18 cellular contexts compared by ENCODE assay signal in genomic region chr1:101993703-101994102, GRCh38. TPM values are rescaled to one million over a fixed set of nuclear protein-coding genes. Genes with fewer than 3 reads are reported as not detected.
DNase-seq lines count a peak whose midpoint lies in the region; ATAC-seq, FAIRE-seq and TF ChIP-seq lines count a peak whose summit lies in the region.
"Had no signal": no experiment of that assay in that cellular context is flagged by ENCODE, and none has a peak within 500 bp of the region (broad histone marks: within the 10 kb centered on the region; RNA-seq: fewer than 3 reads in every experiment).

No MANE protein-coding gene starts in this region.

- H3K36me3 ChIP-seq in GM12878 (ENCODE audit: control insufficient read depth in 2 of 2, insufficient read depth in 2 of 2, low read length in 1 of 2), result no peaks in the 10 kb centered on the region
- H3K36me3 ChIP-seq in esophagus muscularis mucosa, result no peaks in the 10 kb centered on the region
- H3K36me3 ChIP-seq: tibial nerve had no signal

- no peak for TF ChIP-seq EP300 in GM12878 (IDR thresholded peaks at IDR 0.05; ENCODE audit: borderline replicate concordance in 1 of 2, control insufficient read depth in 1 of 2, low read depth in 2 of 2, low read length in 2 of 2)
- no peak for TF ChIP-seq EP300 in esophagus muscularis mucosa (IDR thresholded peaks at IDR 0.05)

- CTCF ChIA-PET in GM12878 (lab: Yijun Ruan, JAX), result interaction anchor here (0.7 to 2.0 kb wide), 2 partner anchors 11 to 519 kb away, joined by 4 to 5 read pairs; no protein-coding TSS in a partner anchor

- in situ Hi-C loops in GM12878 (cut with MboI), result no loop called here

- TF ChIP-seq POLR2A in GM12878 (IDR thresholded peaks at IDR 0.05; ENCODE audit: low read depth, low read length), result no peak
- TF ChIP-seq POLR2A in esophagus muscularis mucosa (IDR thresholded peaks at IDR 0.05; ENCODE audit: low read depth), result no peak

- H3K4me2 ChIP-seq in GM12878 (ENCODE audit: control insufficient read depth, insufficient read depth), result no peak overlapping the region

- SMC1A ChIA-PET in GM12878 (lab: Charles Lee; ENCODE audit: uncharacterized antibody, unreplicated experiment), result no interaction called here

- H3K4me1 ChIP-seq in GM12878 (ENCODE audit: control insufficient read depth, insufficient read depth, low read length) (no peaks in the 10 kb centered on the region), esophagus muscularis mucosa (no peaks in the 10 kb centered on the region)

- DNase-seq in ELR (ENCODE audit: low read depth) (peak; percentile 36), NCI-H345 treated with DMSO at 0.1 percent for 48 hours (lab: John Stamatoyannopoulos, UW; ENCODE audit: unreplicated experiment) (peak; percentile 3), GM12878 (ENCODE audit: low read depth, low spot score) (no peak), dedifferentiated amniotic fluid mesenchymal stem cell (ENCODE audit: extremely low spot score) (no peak), esophagus muscularis mucosa (ENCODE audit: extremely low spot score) (no peak)
- no peak for DNase-seq in activated CD4-positive, alpha-beta T cell treated with anti-CD3 and anti-CD28 coated beads for 4 hours
- DNase-seq: activated naive CD8-positive, alpha-beta T cell treated with anti-CD3 and anti-CD28 coated beads, Interleukin-2, amount 10 ng/mL, durations not matched to agents 7 days and 5 days; NCI-H1436 treated with DMSO at 0.1 percent for 48 hours; stimulated activated CD4-positive, alpha-beta T cell treated with anti-CD3 and anti-CD28 coated beads, Interleukin-2, amount 100 ng/mL, for 24 hours; stimulated activated CD8-positive, alpha-beta memory T cell treated with anti-CD3 and anti-CD28 coated beads, Interleukin-4, amount 100 ng/mL, for 48 hours had no signal

- no peak overlapping the region for H2AFZ ChIP-seq in GM12878 (ENCODE audit: control insufficient read depth, low read depth, low read length)

- no peak overlapping the region for H3K9ac ChIP-seq in GM12878 (ENCODE audit: control insufficient read depth, insufficient read depth, low read length)

- H3K9me3 ChIP-seq in GM12878 (replicated peaks; ENCODE audit: control insufficient read depth, insufficient read depth, low read length) (no peaks in the 10 kb centered on the region), esophagus muscularis mucosa (no peaks in the 10 kb centered on the region)
- H3K9me3 ChIP-seq: tibial nerve had no signal

- 22% methylated on average over 3 of the region's 3 CpGs for WGBS in GM12878 (ENCODE audit: insufficient coverage, insufficient replicate concordance, low lambda C conversion rate, missing lambda C conversion rate)
- WGBS in esophagus muscularis mucosa, result 35% methylated on average over 3 of the region's 3 CpGs

- FAIRE-seq in GM12878 (lab: Jason Lieb, UNC), result peak; percentile 47
- FAIRE-seq: GM19239 had no signal

- TF ChIP-seq RAD21 in GM12878 (IDR thresholded peaks at IDR 0.05; ENCODE audit: insufficient read depth, low read depth, low read length), result no peak

- POLR2A ChIA-PET in GM12878 (lab: Charles Lee), result no interaction called here

- intact Hi-C loops in GM12878 (cut with micrococcal nuclease; ENCODE audit: unreplicated experiment) (no loop called here), esophagus muscularis mucosa (cut with DNase I) (no loop called here)

- ATAC-seq in GM12878 (no peak), HG02623 (IDR thresholded peaks at IDR 0.05; ENCODE audit: unreplicated experiment) (no peak)
- ATAC-seq: activated CD4-positive, CD25-positive, alpha-beta regulatory T cell treated with anti-CD3 and anti-CD28 coated beads, Interleukin-2, amount 50 U/mL, for 24 hours had no signal

- H4K20me1 ChIP-seq in GM12878 (ENCODE audit: control insufficient read depth, insufficient read depth), result no peaks in the 10 kb centered on the region

- no peaks in the 10 kb centered on the region for H3K79me2 ChIP-seq in GM12878 (ENCODE audit: control insufficient read depth, insufficient read depth, low read length)

- no TSS peak for BruUV-seq in GM12878 (replicated peaks; lab: Mats Ljungman, UMichigan)

- H3K27me3 ChIP-seq in GM12878 (replicated peaks in 1 of 2; ENCODE audit: control insufficient read depth in 2 of 2, insufficient read depth in 2 of 2, low read length in 1 of 2) (no peaks in the 10 kb centered on the region; a peak in 1 of 4 replicates), esophagus muscularis mucosa (peaks cover 0 to 27% (median 2%) of the 10 kb centered on the region in 4 donors)

- RAD21 ChIA-PET in GM12878 (lab: Charles Lee; ENCODE audit: unreplicated experiment), result interaction anchor here (0.6 to 0.9 kb wide), 2 partner anchors 8 to 434 kb away, joined by 3 read pairs; no protein-coding TSS in a partner anchor

- H3K27ac ChIP-seq in 22Rv1 (no peak overlapping the region), GM12878 (ENCODE audit: control insufficient read depth, insufficient read depth) (no peak overlapping the region), esophagus muscularis mucosa (replicated peaks in 1 of 4) (no peak overlapping the region)
- H3K27ac ChIP-seq: epithelial cell of prostate, tibial nerve had no signal

- no peak overlapping the region for H3K4me3 ChIP-seq in GM12878
- no peak overlapping the region for H3K4me3 ChIP-seq in esophagus muscularis mucosa
- H3K4me3 ChIP-seq: tibial nerve had no signal

- TF ChIP-seq CTCF in 22Rv1 (IDR thresholded peaks at IDR 0.05) (peak; percentile 44), GM12878 (IDR thresholded peaks at IDR 0.05 in 2 of 3, conservative IDR thresholded peaks at IDR 0.05 in 1 of 3; ENCODE audit: control insufficient read depth in 2 of 3, extremely low read depth in 1 of 3, insufficient read depth in 1 of 3, low read depth in 3 of 3, low read length in 3 of 3) (no peak; a peak in 1 of 6 replicates), esophagus muscularis mucosa (IDR thresholded peaks at IDR 0.05) (no peak)

TF ChIP-seq in GM12878, 131 proteins besides CTCF, POLR2A, EP300 and RAD21:
- TF ChIP-seq SMC3 (IDR thresholded peaks at IDR 0.05; ENCODE audit: borderline replicate concordance, low read length) (peak; percentile 10; the same call in 1 of the 2 replicates), RELA (IDR thresholded peaks at IDR 0.05; ENCODE audit: borderline replicate concordance, partially characterized antibody) (no peak)

RNA-seq across cellular contexts. Expression of gene OLFM3, which starts 3.0 kb away (rescaled TPM):
- total RNA-seq in GM12878 (2013; cell fraction: nucleolus; rRNA removed), result 0.88 and 0.96 TPM in 2 replicates
- not detected in 2 replicates for total RNA-seq in GM12878 (2014; rRNA removed)
- total RNA-seq in GM12878 (2014; rRNA removed; fragmentation: Illumina TruSeq; extraction: Trizol), result not detected in 2 replicates
- total RNA-seq in GM12878 (2021), result not detected in 2 replicates
- polyA plus RNA-seq in GM12878 (2011; ENCODE audit: low read depth), result not detected
- polyA plus RNA-seq in GM12878 (2011; rRNA removed), result 0.33 and 0.40 TPM in 2 replicates
- 0.08 and 0.10 TPM in 2 replicates for polyA plus RNA-seq in GM12878 (2011; cell fraction: cytosol; rRNA removed)
- 0.16 and 0.22 TPM in 2 replicates for polyA plus RNA-seq in GM12878 (2011; cell fraction: nucleus; rRNA removed)
- polyA plus RNA-seq in GM12878 (2012), result 0.07 TPM in 2 replicates
- polyA plus RNA-seq in GM12878 (2014; fragmentation: Illumina TruSeq; extraction: Trizol), result not detected in 2 replicates
- polyA plus RNA-seq in GM12878 (2014; fragmentation: Nextera tagmentation; extraction: Ambion mirVana), result not detected
- not detected in 2 replicates for polyA plus RNA-seq in GM12878 (2014; rRNA removed)
- polyA plus RNA-seq in GM12878 (2016; fragmentation: Nextera tagmentation; extraction: Ambion mirVana), result under 1 TPM in 1 of 2 experiments, not detected in 1; 0.09 TPM
- polyA minus RNA-seq in GM12878 (2011; rRNA and poly(A)+ RNA removed), result 0.15 and 0.46 TPM in 2 replicates
- not detected in 2 replicates for polyA minus RNA-seq in GM12878 (2011; cell fraction: cytosol; rRNA and poly(A)+ RNA removed)
- polyA minus RNA-seq in GM12878 (2011; cell fraction: nucleus; rRNA and poly(A)+ RNA removed), result 0.19 and 0.24 TPM in 2 replicates
- total RNA-seq in esophagus muscularis mucosa, result 1 to 10 TPM in 1 of 4 donors, under 1 TPM in 3; 0.23 to 1.2 (median 0.34) TPM
- total RNA-seq: activated naive CD8-positive, alpha-beta T cell treated with anti-CD3 and anti-CD28 coated beads, Interleukin-2, amount 10 ng/mL, durations not matched to agents 7 days and 5 days; cardiac septum; tibial nerve had no signal
- polyA plus RNA-seq: BJ had no signal

Comparison
In these comparisons a context has a peak if more than half of its experiments do, and no peak if none do; other contexts are left out.
1. DNase-seq: peak in ELR (single experiment) and NCI-H345 treated with DMSO at 0.1 percent for 48 hours (single experiment); none in GM12878 (single experiment), activated CD4-positive, alpha-beta T cell treated with anti-CD3 and anti-CD28 coated beads for 4 hours (0 of 2), dedifferentiated amniotic fluid mesenchymal stem cell (single experiment) and esophagus muscularis mucosa (single experiment).